In the genomic region with DNA sequence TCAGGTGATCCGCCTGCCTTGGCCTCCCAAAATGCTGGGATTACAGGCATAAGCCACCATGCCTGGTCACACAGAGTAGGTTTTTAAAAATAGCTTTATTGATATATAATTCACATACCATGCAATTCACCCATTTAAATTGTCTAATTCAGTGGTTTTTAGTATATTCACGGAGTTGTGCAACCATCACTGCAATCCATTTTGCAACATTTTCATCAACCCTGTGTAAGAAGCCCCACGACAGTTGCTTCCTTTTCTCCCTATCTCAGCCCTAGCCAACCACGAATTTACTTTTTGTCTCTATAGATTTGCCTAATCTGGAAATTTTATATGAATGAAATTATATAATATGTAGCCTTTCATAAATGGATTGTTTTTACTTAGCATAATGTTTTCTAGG, we compare ENCODE assay signal across 20 cellular contexts.
A peak's percentile ranks its signal among the peaks of the same experiment; 100 is the strongest.
DNase-seq lines count a peak whose midpoint lies in the region; ATAC-seq and TF ChIP-seq lines count a peak whose summit lies in the region.
"Had no signal": no experiment of that assay in that cellular context is flagged by ENCODE, and none has a peak within 500 bp of the region (broad histone marks: within the 10 kb centered on the region; RNA-seq: fewer than 3 reads in every experiment).

No MANE protein-coding gene starts in this region.

- no peak overlapping the region for H3K4me3 ChIP-seq in fibroblast of pulmonary artery (replicated peaks; ENCODE audit: low read depth, low read length)
- no peak overlapping the region for H3K4me3 ChIP-seq in CD4-positive, alpha-beta memory T cell (ENCODE audit: low read length in 2 of 2)
- H3K4me3 ChIP-seq: BLaER1 treated with 17β-estradiol and CSF1 and Interleukin-3, amounts not matched to agents 10 nM and 100 nM; MG63 had no signal

- ATAC-seq in GM21528 (IDR thresholded peaks at IDR 0.05; ENCODE audit: low FRiP score, unreplicated experiment): no peak
- ATAC-seq: T-cell had no signal

- no peak for TF ChIP-seq CTCF in fibroblast of pulmonary artery (IDR thresholded peaks at IDR 0.05; ENCODE audit: low read length, missing control alignments)

- intact Hi-C loops in CD4-positive, alpha-beta memory T cell (cut with micrococcal nuclease): no loop called here

- DNase-seq in CD1c-positive myeloid dendritic cell (ENCODE audit: extremely low spot score): peak; percentile 39
- peak; percentile 52 to 85 for DNase-seq in NOMO-1 (lab: John Stamatoyannopoulos, UW; ENCODE audit: unreplicated experiment in 2 of 2)
- peak; percentile 46 for DNase-seq in SKM-1 (lab: John Stamatoyannopoulos, UW; ENCODE audit: unreplicated experiment)
- peak; percentile 33 for DNase-seq in fibroblast of pulmonary artery (ENCODE audit: low read depth)
- no peak for DNase-seq in activated naive CD4-positive, alpha-beta T cell treated with anti-CD3 and anti-CD28 coated beads, Interleukin-2, amount 10 ng/mL, durations not matched to agents 7 days and 5 days
- DNase-seq in CD4-positive, alpha-beta memory T cell: no peak
- no peak for DNase-seq in NCI-H345 (lab: John Stamatoyannopoulos, UW)
- DNase-seq: DMS 273 treated with DMSO at 0.1 percent for 48 hours, GDM1, Karpas-422, MG63, NCI-H1417 treated with DMSO at 0.1 percent for 48 hours, NCI-H1930, NCI-H2171 treated with DMSO at 0.1 percent for 48 hours, NCI-H510A treated with DMSO at 0.1 percent for 48 hours, NCI-H82, SHP77 treated with DMSO at 0.1 percent for 48 hours, T-cell had no signal

- peaks cover 21% of the 10 kb centered on the region for H3K27me3 Mint-ChIP-seq in activated naive CD4-positive, alpha-beta T cell treated with anti-CD3 and anti-CD28 coated beads, Interleukin-2, amount 10 ng/mL, durations not matched to agents 7 days and 5 days
- H3K27me3 Mint-ChIP-seq in CD4-positive, alpha-beta memory T cell: peaks cover 4 to 9% of the 10 kb centered on the region in 2 donors
- H3K27me3 Mint-ChIP-seq: T-cell had no signal

- POLR2A ChIA-PET in CD4-positive, alpha-beta memory T cell (lab: Charles Lee; ENCODE audit: partially characterized antibody): no interaction called here

- no peaks in the 10 kb centered on the region for H3K4me1 ChIP-seq in CD4-positive, alpha-beta memory T cell (ENCODE audit: insufficient read depth, low read length)

- H3K4me3 Mint-ChIP-seq in activated naive CD4-positive, alpha-beta T cell treated with anti-CD3 and anti-CD28 coated beads, Interleukin-2, amount 10 ng/mL, durations not matched to agents 7 days and 5 days: no peak overlapping the region
- H3K4me3 Mint-ChIP-seq in CD4-positive, alpha-beta memory T cell: no peak overlapping the region
- H3K4me3 Mint-ChIP-seq: T-cell had no signal

- no peaks in the 10 kb centered on the region for H3K9me3 ChIP-seq in CD4-positive, alpha-beta memory T cell (ENCODE audit: control insufficient read depth in 1 of 2, low read length in 2 of 2)
- H3K9me3 ChIP-seq: BLaER1 treated with 17β-estradiol and CSF1 and Interleukin-3, amounts not matched to agents 10 nM and 100 nM; MG63 had no signal

- no peak overlapping the region for H3K27ac Mint-ChIP-seq in activated naive CD4-positive, alpha-beta T cell treated with anti-CD3 and anti-CD28 coated beads, Interleukin-2, amount 10 ng/mL, durations not matched to agents 7 days and 5 days
- no peak overlapping the region for H3K27ac Mint-ChIP-seq in CD4-positive, alpha-beta memory T cell
- H3K27ac Mint-ChIP-seq: T-cell had no signal

- no peak overlapping the region for H3K27ac ChIP-seq in CD4-positive, alpha-beta memory T cell (ENCODE audit: low read depth, low read length)
- H3K27ac ChIP-seq: BLaER1 treated with 17β-estradiol and CSF1 and Interleukin-3, amounts not matched to agents 10 nM and 100 nM had no signal

- H3K27me3 ChIP-seq in CD4-positive, alpha-beta memory T cell (ENCODE audit: insufficient read depth, low read length): no peaks in the 10 kb centered on the region
- H3K27me3 ChIP-seq: BLaER1 treated with 17β-estradiol and CSF1 and Interleukin-3, amounts not matched to agents 10 nM and 100 nM; MG63 had no signal

- CTCF ChIA-PET in activated naive CD4-positive, alpha-beta T cell treated with anti-CD3 and anti-CD28 coated beads, Interleukin-2, amount 10 ng/mL, durations not matched to agents 7 days and 5 days (lab: Charles Lee): no interaction called here
- CTCF ChIA-PET in CD4-positive, alpha-beta memory T cell (lab: Charles Lee; ENCODE audit: partially characterized antibody): no interaction called here

- peaks cover 4% of the 10 kb centered on the region for H3K4me1 Mint-ChIP-seq in activated naive CD4-positive, alpha-beta T cell treated with anti-CD3 and anti-CD28 coated beads, Interleukin-2, amount 10 ng/mL, durations not matched to agents 7 days and 5 days
- peaks cover 1 to 4% (median 3%) of the 10 kb centered on the region in 4 donors for H3K4me1 Mint-ChIP-seq in CD4-positive, alpha-beta memory T cell

- no peaks in the 10 kb centered on the region for H3K36me3 Mint-ChIP-seq in activated naive CD4-positive, alpha-beta T cell treated with anti-CD3 and anti-CD28 coated beads, Interleukin-2, amount 10 ng/mL, durations not matched to agents 7 days and 5 days
- no peaks in the 10 kb centered on the region for H3K36me3 Mint-ChIP-seq in CD4-positive, alpha-beta memory T cell
- H3K36me3 Mint-ChIP-seq: T-cell had no signal

- H3K36me3 ChIP-seq in CD4-positive, alpha-beta memory T cell (ENCODE audit: insufficient read depth, low read length): no peaks in the 10 kb centered on the region
- H3K36me3 ChIP-seq: BLaER1 treated with 17β-estradiol and CSF1 and Interleukin-3, amounts not matched to agents 10 nM and 100 nM had no signal

- no peaks in the 10 kb centered on the region for H3K9me3 Mint-ChIP-seq in activated naive CD4-positive, alpha-beta T cell treated with anti-CD3 and anti-CD28 coated beads, Interleukin-2, amount 10 ng/mL, durations not matched to agents 7 days and 5 days
- peaks cover 0 to 4% (median 0%) of the 10 kb centered on the region in 8 donors for H3K9me3 Mint-ChIP-seq in CD4-positive, alpha-beta memory T cell
- H3K9me3 Mint-ChIP-seq: T-cell had no signal

Comparison
In these comparisons a context has a peak if more than half of its experiments do, and no peak if none do; other contexts are left out.
1. DNase-seq: peak in CD1c-positive myeloid dendritic cell (single experiment), NOMO-1 (2 of 2), SKM-1 (single experiment) and fibroblast of pulmonary artery (single experiment); none in activated naive CD4-positive, alpha-beta T cell treated with anti-CD3 and anti-CD28 coated beads, Interleukin-2, amount 10 ng/mL, durations not matched to agents 7 days and 5 days (single experiment), CD4-positive, alpha-beta memory T cell (0 of 5) and NCI-H345 (single experiment).